26 cellular contexts compared by ENCODE assay signal in the genomic region with DNA sequence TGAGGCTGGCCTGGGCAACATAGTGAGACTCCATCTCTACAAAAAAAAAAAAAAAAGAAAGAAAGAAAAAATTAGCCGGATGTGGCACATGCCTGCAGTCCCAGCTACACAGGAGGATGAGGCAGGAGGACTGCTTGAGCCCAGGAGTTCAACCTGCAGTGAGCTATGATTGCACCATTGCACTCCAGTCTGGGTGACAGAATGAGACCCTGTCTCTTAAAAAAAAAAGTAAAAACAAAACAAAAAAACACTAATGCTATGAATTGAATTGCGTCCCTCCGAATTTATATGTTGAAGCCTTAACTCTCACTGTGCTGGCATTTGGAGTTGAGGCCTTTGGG. TPM values are rescaled to one million over a fixed set of nuclear protein-coding genes. Genes with fewer than 3 reads are reported as not detected.
DNase-seq lines count a peak whose midpoint lies in the region; ATAC-seq, FAIRE-seq and TF ChIP-seq lines count a peak whose summit lies in the region.
"Had no signal": no experiment of that assay in that cellular context is flagged by ENCODE, and none has a peak within 500 bp of the region (broad histone marks: within the 10 kb centered on the region; RNA-seq: fewer than 3 reads in every experiment).

No MANE protein-coding gene starts in this region.

- CTCF ChIA-PET in H1 (lab: Charles Lee; ENCODE audit: partially characterized antibody), result interaction anchor here (1.0 kb wide), 1 partner anchor 195 kb away, joined by 3 read pairs; no protein-coding TSS in a partner anchor

- no peak for DNase-seq in H1 (ENCODE audit: low read depth in 1 of 2, low spot score in 2 of 2)
- no peak for DNase-seq in neuronal stem cell (ENCODE audit: low spot score)
- no peak for DNase-seq in naive thymus-derived CD8-positive, alpha-beta T cell
- DNase-seq in NAMALWA (ENCODE audit: low spot score), result no peak
- no peak for DNase-seq in mesenteric fat pad (ENCODE audit: low spot score)
- DNase-seq: CD4-positive, CD25-positive, alpha-beta regulatory T cell; MG63; NCI-H1048; NCI-H1694; NCI-H2227 treated with DMSO at 0.1 percent for 48 hours; NCI-H526 treated with DMSO at 0.1 percent for 48 hours; PC-9 had no signal

- no peak for TF ChIP-seq POLR2A in H1 (IDR thresholded peaks at IDR 0.05; ENCODE audit: control extremely low read depth in 1 of 2, low read depth in 2 of 2, low read length in 2 of 2)

- POLR2A ChIA-PET in H1 (lab: Charles Lee; ENCODE audit: partially characterized antibody), result no interaction called here
- POLR2A ChIA-PET in naive thymus-derived CD8-positive, alpha-beta T cell (lab: Charles Lee), result no interaction called here

- no peak overlapping the region for H2BK120ac ChIP-seq in H1 (replicated peaks; ENCODE audit: low read depth, low read length)
- no peak overlapping the region for H2BK120ac ChIP-seq in neuronal stem cell (ENCODE audit: low read depth, low read length)

- no peak overlapping the region for H4K5ac ChIP-seq in H1 (ENCODE audit: insufficient read length, low read depth, low read length)

- H3K14ac ChIP-seq in H1 (ENCODE audit: insufficient read length) (no peak overlapping the region), neuronal stem cell (ENCODE audit: low read length) (no peak overlapping the region)

- H3K79me2 ChIP-seq in KMS-11 (ENCODE audit: insufficient read depth, low read depth), result no peaks in the 10 kb centered on the region
- H3K79me2 ChIP-seq in H1 (ENCODE audit: control insufficient read depth in 1 of 2, insufficient read depth in 2 of 2, low read length in 2 of 2), result no peaks in the 10 kb centered on the region

- H3K27me3 ChIP-seq in KMS-11 (ENCODE audit: insufficient read depth, low read depth) (no peaks in the 10 kb centered on the region), H1 (replicated peaks in 1 of 4; ENCODE audit: control insufficient read depth in 3 of 4, extremely low read depth in 1 of 4, insufficient read depth in 3 of 4, low read length in 3 of 4) (no peaks in the 10 kb centered on the region), neuronal stem cell (ENCODE audit: control insufficient read depth in 3 of 3, insufficient read depth in 3 of 3, low read depth in 1 of 3, low read length in 3 of 3) (no peaks in the 10 kb centered on the region)
- H3K27me3 ChIP-seq: BLaER1, MG63, SJCRH30 had no signal

- H3K4ac ChIP-seq in H1 (replicated peaks; ENCODE audit: insufficient read length, low read depth, low read length) (no peak overlapping the region), neuronal stem cell (ENCODE audit: low read length) (no peak overlapping the region)

- H3K4me2 ChIP-seq in KMS-11 (peak overlapping the region; percentile 41), H1 (ENCODE audit: insufficient read depth in 1 of 2, low read depth in 2 of 2, low read length in 2 of 2) (no peak overlapping the region), neuronal stem cell (ENCODE audit: insufficient read depth, low read length, poor library complexity, severe bottlenecking) (no peak overlapping the region)
- H3K4me2 ChIP-seq: BLaER1, PC-9 had no signal

- no peak overlapping the region for H3K56ac ChIP-seq in H1 (replicated peaks; ENCODE audit: insufficient read length, low read depth, low read length)

- WGBS in H1 (ENCODE audit: extremely low coverage in 1 of 2, insufficient coverage in 1 of 2, insufficient read length in 1 of 2, insufficient replicate concordance in 2 of 2, low coverage in 1 of 2, low lambda C conversion rate in 2 of 2, missing lambda C conversion rate in 1 of 2), 2 experiments, result 82% methylated on average over 2 of the region's 3 CpGs; no CpG with 5 or more reads in 1 of the 2 experiments
- WGBS in neuronal stem cell (ENCODE audit: extremely low coverage in 2 of 2, insufficient read length in 2 of 2, insufficient replicate concordance in 1 of 2), 2 donors, result no CpG with 5 or more reads among the region's 3 CpGs

- H4K8ac ChIP-seq in H1 (ENCODE audit: extremely low read depth, insufficient read depth, low read length) (no peak overlapping the region), neuronal stem cell (ENCODE audit: low read depth, low read length) (no peak overlapping the region)

- H3K9me3 ChIP-seq in H1 (ENCODE audit: insufficient read depth in 2 of 2, low read depth in 1 of 2, low read length in 1 of 2) (no peaks in the 10 kb centered on the region), neuronal stem cell (replicated peaks in 1 of 2; ENCODE audit: control insufficient read depth in 2 of 2, insufficient read depth in 1 of 2, low read depth in 1 of 2, low read length in 2 of 2) (peaks cover 0 to 7% of the 10 kb centered on the region in 2 donors)
- H3K9me3 ChIP-seq: BLaER1, MG63, SJCRH30 had no signal

- H3K18ac ChIP-seq in H1 (ENCODE audit: extremely low read depth, low read length), result no peak overlapping the region
- H3K18ac ChIP-seq in neuronal stem cell (ENCODE audit: low read length), result no peak overlapping the region

- TF ChIP-seq EP300 in H1 (IDR thresholded peaks at IDR 0.05; ENCODE audit: borderline replicate concordance in 1 of 2, low read depth in 2 of 2, low read length in 2 of 2), result no peak

- no peak for TF ChIP-seq CTCF in 22Rv1 (IDR thresholded peaks at IDR 0.05)
- no peak for TF ChIP-seq CTCF in KMS-11 (conservative IDR thresholded peaks at IDR 0.05; ENCODE audit: low read depth, low read length)
- TF ChIP-seq CTCF in H1 (IDR thresholded peaks at IDR 0.05; ENCODE audit: control extremely low read depth in 1 of 3, insufficient read depth in 1 of 3, low read depth in 1 of 3, low read length in 3 of 3), result no peak

- H3K4me3 ChIP-seq in KMS-11 (IDR thresholded peaks at IDR 0.05; ENCODE audit: insufficient read depth, low read depth, low read length) (no peak overlapping the region), H1 (ENCODE audit: extremely low read depth in 1 of 4, insufficient read depth in 2 of 4, low read depth in 3 of 4, low read length in 4 of 4) (no peak overlapping the region), neuronal stem cell (ENCODE audit: low read length in 2 of 2) (no peak overlapping the region)
- H3K4me3 ChIP-seq: BLaER1, K562, MG63, PC-9, SJCRH30 had no signal

- H3K79me1 ChIP-seq in H1 (ENCODE audit: low read depth, low read length) (no peaks in the 10 kb centered on the region), neuronal stem cell (ENCODE audit: low read depth, low read length) (no peaks in the 10 kb centered on the region)

- H2BK5ac ChIP-seq in H1 (ENCODE audit: low read depth, low read length), result no peak overlapping the region
- H2BK5ac ChIP-seq in neuronal stem cell (ENCODE audit: low read length), result no peak overlapping the region

- no peak for FAIRE-seq in H1 (lab: Jason Lieb, UNC)
- FAIRE-seq: D721Med, GM18507, K562 had no signal

- no peak overlapping the region; the same call in 1 of the 2 replicates for H2AFZ ChIP-seq in KMS-11 (ENCODE audit: low read depth)
- 0 out of 2 replicates have a peak overlapping the region, but pooled peaks have one; percentile 34 for H2AFZ ChIP-seq in H1 (ENCODE audit: low read length)
- H2AFZ ChIP-seq in neuronal stem cell (ENCODE audit: low read length), result peak overlapping the region; percentile 27
- H2AFZ ChIP-seq: PC-9 had no signal

- no peak overlapping the region for H3K9ac ChIP-seq in KMS-11
- no peak overlapping the region for H3K9ac ChIP-seq in H1 (replicated peaks in 1 of 4; ENCODE audit: extremely low read depth in 1 of 4, low read depth in 3 of 4, low read length in 3 of 4)
- no peak overlapping the region for H3K9ac ChIP-seq in neuronal stem cell (ENCODE audit: low read depth, low read length, poor library complexity)
- H3K9ac ChIP-seq: BLaER1 had no signal

- H3K27ac Mint-ChIP-seq in naive thymus-derived CD8-positive, alpha-beta T cell, result no peak overlapping the region
- H3K27ac Mint-ChIP-seq: CD4-positive, CD25-positive, alpha-beta regulatory T cell had no signal

- H3K4me3 Mint-ChIP-seq in naive thymus-derived CD8-positive, alpha-beta T cell, result no peak overlapping the region
- H3K4me3 Mint-ChIP-seq: CD4-positive, CD25-positive, alpha-beta regulatory T cell had no signal

- H2AK5ac ChIP-seq in H1 (ENCODE audit: low read depth, low read length) (no peak overlapping the region), neuronal stem cell (ENCODE audit: low read depth, low read length) (no peak overlapping the region)

- no peaks in the 10 kb centered on the region for H3K36me3 ChIP-seq in KMS-11 (ENCODE audit: insufficient read depth)
- no peaks in the 10 kb centered on the region for H3K36me3 ChIP-seq in H1 (ENCODE audit: control insufficient read depth in 2 of 4, insufficient read depth in 4 of 4, low read length in 3 of 4)
- H3K36me3 ChIP-seq in neuronal stem cell (replicated peaks in 1 of 2; ENCODE audit: control insufficient read depth in 2 of 2, insufficient read depth in 2 of 2, low read length in 2 of 2), result no peaks in the 10 kb centered on the region
- H3K36me3 ChIP-seq: BLaER1, MG63, SJCRH30 had no signal

- ATAC-seq in naive thymus-derived CD8-positive, alpha-beta T cell, result no peak
- ATAC-seq in GM18861 (IDR thresholded peaks at IDR 0.05; ENCODE audit: unreplicated experiment), result no peak
- ATAC-seq: K562, Right ventricle myocardium inferior had no signal

- peaks cover 0 to 5% (median 0%) of the 10 kb centered on the region in 5 donors for H3K27me3 Mint-ChIP-seq in naive thymus-derived CD8-positive, alpha-beta T cell
- H3K27me3 Mint-ChIP-seq: CD4-positive, CD25-positive, alpha-beta regulatory T cell had no signal

- H2BK15ac ChIP-seq in H1 (ENCODE audit: low read length), result no peak overlapping the region
- no peak overlapping the region for H2BK15ac ChIP-seq in neuronal stem cell (ENCODE audit: low read length)

- H2BK20ac ChIP-seq in H1 (ENCODE audit: low read length), result no peak overlapping the region

- H3K23ac ChIP-seq in H1 (ENCODE audit: insufficient read length) (no peak overlapping the region), neuronal stem cell (ENCODE audit: low read depth, low read length, poor library complexity) (no peak overlapping the region)

- peaks cover 0 to 20% (median 0%) of the 10 kb centered on the region in 4 donors for H3K4me1 Mint-ChIP-seq in naive thymus-derived CD8-positive, alpha-beta T cell
- H3K4me1 Mint-ChIP-seq: CD4-positive, CD25-positive, alpha-beta regulatory T cell had no signal

- H3K9me3 Mint-ChIP-seq in naive thymus-derived CD8-positive, alpha-beta T cell, result peaks cover 0 to 11% (median 0%) of the 10 kb centered on the region in 9 donors

- no peak for TF ChIP-seq RAD21 in H1 (IDR thresholded peaks at IDR 0.05 in 1 of 2, conservative IDR thresholded peaks at IDR 0.05 in 1 of 2; ENCODE audit: low read depth in 2 of 2, low read length in 2 of 2)

- peak overlapping the region; percentile 54; the same call in 1 of the 2 replicates for H3K27ac ChIP-seq in 22Rv1
- peak overlapping the region; percentile 54; the same call in 1 of the 2 replicates for H3K27ac ChIP-seq in KMS-11
- H3K27ac ChIP-seq in H1 (ENCODE audit: low read depth, low read length), result no peak overlapping the region
- no peak overlapping the region for H3K27ac ChIP-seq in neuronal stem cell (replicated peaks; ENCODE audit: low read length)
- H3K27ac ChIP-seq: BLaER1, PC-9, SJCRH30 had no signal

- H3K36me3 Mint-ChIP-seq in naive thymus-derived CD8-positive, alpha-beta T cell, result no peaks in the 10 kb centered on the region
- H3K36me3 Mint-ChIP-seq: CD4-positive, CD25-positive, alpha-beta regulatory T cell had no signal

- no peaks in the 10 kb centered on the region for H3K23me2 ChIP-seq in H1 (ENCODE audit: low read depth, low read length)

- H4K20me1 ChIP-seq in KMS-11 (ENCODE audit: insufficient read depth) (no peaks in the 10 kb centered on the region), H1 (replicated peaks in 1 of 2; ENCODE audit: control insufficient read depth in 1 of 2, insufficient read depth in 2 of 2, low read length in 2 of 2) (no peaks in the 10 kb centered on the region)
- H4K20me1 ChIP-seq: BLaER1 had no signal

- peaks cover 58% of the 10 kb centered on the region for H3K4me1 ChIP-seq in KMS-11 (ENCODE audit: low read depth, poor library complexity, severe bottlenecking)
- peaks cover 0 to 2% (median 0%) of the 10 kb centered on the region in 4 experiments; a peak in 1 of 7 replicates for H3K4me1 ChIP-seq in H1 (replicated peaks in 1 of 4; ENCODE audit: control insufficient read depth in 3 of 4, insufficient read depth in 4 of 4, low read length in 3 of 4)
- peaks cover 0 to 2% of the 10 kb centered on the region in 2 donors for H3K4me1 ChIP-seq in neuronal stem cell (ENCODE audit: control insufficient read depth in 2 of 2, insufficient read depth in 1 of 2, low read depth in 1 of 2, low read length in 2 of 2)
- H3K4me1 ChIP-seq: SJCRH30 had no signal

- H2BK12ac ChIP-seq in H1 (ENCODE audit: low read depth, low read length) (no peak overlapping the region), neuronal stem cell (ENCODE audit: low read length) (no peak overlapping the region)

- no peak overlapping the region for H4K91ac ChIP-seq in H1 (replicated peaks; ENCODE audit: insufficient read length, low read length)
- H4K91ac ChIP-seq in neuronal stem cell (ENCODE audit: low read depth, low read length, poor library complexity), result no peak overlapping the region

RNA-seq across cellular contexts. Expression of a gene that starts 19.9 kb away (rescaled TPM):
- total RNA-seq in H1 (2021; fragmentation: NEBNext Ultra II Directional; extraction: Animal tissue kit (Norgen Biotek cat#: 25700)), result not detected in 2 replicates
- polyA plus RNA-seq in H1 (2011; rRNA removed), result not detected in 2 replicates
- polyA plus RNA-seq in H1 (2011; cell fraction: cytosol; rRNA removed), result not detected
- polyA plus RNA-seq in H1 (2011; cell fraction: nucleus; rRNA removed), result not detected
- not detected in 4 replicates for polyA plus RNA-seq in H1 (2012, experiment 1 of 2)
- polyA plus RNA-seq in H1 (2012, experiment 2 of 2), result not detected
- polyA plus RNA-seq in H1 (2013, experiment 1 of 2), result not detected
- not detected for polyA plus RNA-seq in H1 (2013, experiment 2 of 2)
- polyA minus RNA-seq in H1 (2011; rRNA and poly(A)+ RNA removed), result not detected in 2 replicates
- polyA minus RNA-seq in H1 (2011; cell fraction: cytosol; rRNA and poly(A)+ RNA removed), result not detected
- not detected for polyA minus RNA-seq in H1 (2011; cell fraction: nucleus; rRNA and poly(A)+ RNA removed)
- polyA plus RNA-seq in neuronal stem cell (2013, experiment 1 of 2), result not detected
- not detected for polyA plus RNA-seq in neuronal stem cell (2013, experiment 2 of 2)
- total RNA-seq in naive thymus-derived CD8-positive, alpha-beta T cell, result under 1 TPM; 0.42 to 0.74 TPM
- not detected for polyA plus RNA-seq in naive thymus-derived CD8-positive, alpha-beta T cell
- 1.1 TPM for total RNA-seq in mesenteric fat pad
- total RNA-seq: A172; CD4-positive, CD25-positive, alpha-beta regulatory T cell; H4; K562; LHCN-M2; NCI-H460; PC-9; RPMI7951 had no signal
- polyA plus RNA-seq: CD4-positive, CD25-positive, alpha-beta regulatory T cell; K562 had no signal

Comparison
In these comparisons a context has a peak if more than half of its experiments do, and no peak if none do; other contexts are left out.
1. H3K27ac ChIP-seq: peak in 22Rv1 (single experiment) and KMS-11 (single experiment); none in H1 (single experiment) and neuronal stem cell (single experiment).